ENCODE assay signal across 16 cellular contexts in genomic region chr7:115088938-115089337, GRCh38.
"Had no signal": no experiment of that assay in that cellular context is flagged by ENCODE, and none has a peak within 500 bp of the region (broad histone marks: within the 10 kb centered on the region; RNA-seq: fewer than 3 reads in every experiment).

No MANE protein-coding gene starts in this region.

- H3K4me3 Mint-ChIP-seq: activated CD4-positive, alpha-beta T cell treated with anti-CD3 and anti-CD28 coated beads for 36 hours; activated naive CD8-positive, alpha-beta T cell; naive thymus-derived CD4-positive, alpha-beta T cell; neural progenitor cell; stimulated activated memory B cell treated with anti-CD40 and anti-IgM and Interleukin-4, amounts not matched to agents 10 μg/mL and 1 μg/mL and 100 μg/mL, for 72 hours; WTC11 had no signal

- H3K27me3 Mint-ChIP-seq: activated CD4-positive, alpha-beta T cell treated with anti-CD3 and anti-CD28 coated beads for 36 hours; stimulated activated memory B cell treated with anti-CD40 and anti-IgM and Interleukin-4, amounts not matched to agents 10 μg/mL and 1 μg/mL and 100 μg/mL, for 72 hours had no signal

- ATAC-seq: activated CD4-positive, alpha-beta T cell treated with anti-CD3 and anti-CD28 coated beads for 36 hours; naive thymus-derived CD4-positive, alpha-beta T cell; stimulated activated memory B cell treated with anti-CD40 and anti-IgM and Interleukin-4, amounts not matched to agents 10 μg/mL and 1 μg/mL and 100 μg/mL, for 72 hours; WTC11 had no signal

- H3K27ac Mint-ChIP-seq: activated CD4-positive, alpha-beta T cell treated with anti-CD3 and anti-CD28 coated beads for 36 hours; activated naive CD8-positive, alpha-beta T cell; naive thymus-derived CD4-positive, alpha-beta T cell; neural progenitor cell; stimulated activated memory B cell treated with anti-CD40 and anti-IgM and Interleukin-4, amounts not matched to agents 10 μg/mL and 1 μg/mL and 100 μg/mL, for 72 hours; WTC11 had no signal

- H3K36me3 Mint-ChIP-seq: activated naive CD8-positive, alpha-beta T cell; naive thymus-derived CD4-positive, alpha-beta T cell; neural progenitor cell; stimulated activated memory B cell treated with anti-CD40 and anti-IgM and Interleukin-4, amounts not matched to agents 10 μg/mL and 1 μg/mL and 100 μg/mL, for 72 hours; WTC11 had no signal

- H3K9me3 Mint-ChIP-seq: neural progenitor cell had no signal

- H3K36me3 ChIP-seq: cardiac muscle cell, left ventricle myocardium inferior, neural progenitor cell, sigmoid colon, spleen had no signal

- H2AFZ ChIP-seq: neural progenitor cell had no signal

- H3K4me2 ChIP-seq: neural progenitor cell had no signal

- H3K4me1 ChIP-seq: neural progenitor cell had no signal

- DNase-seq: activated CD4-positive, alpha-beta T cell treated with anti-CD3 and anti-CD28 coated beads for 36 hours; activated CD4-positive, alpha-beta T cell treated with anti-CD3 and anti-CD28 coated beads, Interleukin-2, amount 50 U/mL, for 48 hours; amniotic stem cell; foreskin melanocyte; glutamatergic neuron; left ventricle myocardium inferior; naive thymus-derived CD4-positive, alpha-beta T cell; sigmoid colon; spleen; stimulated activated CD4-positive, alpha-beta T cell treated with anti-CD3 and anti-CD28 coated beads, Interleukin-4, amount 100 ng/mL, for 4 hours had no signal

- H3K4me3 ChIP-seq: cardiac muscle cell, left ventricle myocardium inferior, neural progenitor cell, sigmoid colon, spleen had no signal

- H3K9me3 ChIP-seq: left ventricle myocardium inferior, sigmoid colon, spleen had no signal

- H3K27ac ChIP-seq: cardiac muscle cell, epithelial cell of prostate, neural progenitor cell, spleen had no signal

- H3K4me1 Mint-ChIP-seq: activated CD4-positive, alpha-beta T cell treated with anti-CD3 and anti-CD28 coated beads for 36 hours; neural progenitor cell; stimulated activated memory B cell treated with anti-CD40 and anti-IgM and Interleukin-4, amounts not matched to agents 10 μg/mL and 1 μg/mL and 100 μg/mL, for 72 hours had no signal

- H3K9ac ChIP-seq: neural progenitor cell had no signal

- H3K27me3 ChIP-seq: cardiac muscle cell, neural progenitor cell, sigmoid colon, spleen had no signal
